Comparison of ENCODE assay signal across 28 cellular contexts in genomic region chr13:107753748-107754147, GRCh38.
"Had no signal": no experiment of that assay in that cellular context is flagged by ENCODE, and none has a peak within 500 bp of the region (broad histone marks: within the 10 kb centered on the region; RNA-seq: fewer than 3 reads in every experiment).

No MANE protein-coding gene starts in this region.

- H3K4me3 Mint-ChIP-seq: activated CD4-positive, alpha-beta memory T cell treated with anti-CD3 and anti-CD28 coated beads, Interleukin-2, amount 10 ng/mL, durations not matched to agents 7 days and 5 days; activated CD4-positive, alpha-beta T cell treated with anti-CD3 and anti-CD28 coated beads, Interleukin-2, amount 10 ng/mL, durations not matched to agents 7 days and 5 days; activated naive CD4-positive, alpha-beta T cell treated with anti-CD3 and anti-CD28 coated beads, Interleukin-2, amount 10 ng/mL, durations not matched to agents 7 days and 5 days; activated naive CD8-positive, alpha-beta T cell treated with anti-CD3 and anti-CD28 coated beads, Interleukin-2, amount 10 ng/mL, durations not matched to agents 7 days and 5 days; activated T-cell treated with anti-CD3 and anti-CD28 coated beads, Interleukin-2, amount 50 U/mL, for 24 hours; activated T-cell treated with anti-CD3 and anti-CD28 coated beads, Interleukin-2, amount 50 U/mL, for 72 hours; brain had no signal

- H3K36me3 ChIP-seq: ascending aorta, breast epithelium, cardiac muscle cell, colonic mucosa, esophagus muscularis mucosa, gastrocnemius medialis had no signal

- H3K4me3 ChIP-seq: ascending aorta, breast epithelium, cardiac muscle cell, colonic mucosa, esophagus muscularis mucosa, gastrocnemius medialis had no signal

- H3K27ac Mint-ChIP-seq: activated CD4-positive, alpha-beta memory T cell treated with anti-CD3 and anti-CD28 coated beads, Interleukin-2, amount 10 ng/mL, durations not matched to agents 7 days and 5 days; activated CD4-positive, alpha-beta T cell treated with anti-CD3 and anti-CD28 coated beads, Interleukin-2, amount 10 ng/mL, durations not matched to agents 7 days and 5 days; activated naive CD4-positive, alpha-beta T cell treated with anti-CD3 and anti-CD28 coated beads, Interleukin-2, amount 10 ng/mL, durations not matched to agents 7 days and 5 days; activated naive CD4-positive, alpha-beta T cell treated with anti-CD3 and anti-CD28 coated beads, Interleukin-2, amount 50 U/mL, for 72 hours; activated naive CD8-positive, alpha-beta T cell treated with anti-CD3 and anti-CD28 coated beads, Interleukin-2, amount 10 ng/mL, durations not matched to agents 7 days and 5 days; activated T-cell treated with anti-CD3 and anti-CD28 coated beads, Interleukin-2, amount 50 U/mL, for 24 hours; activated T-cell treated with anti-CD3 and anti-CD28 coated beads, Interleukin-2, amount 50 U/mL, for 72 hours; brain had no signal

- H3K27me3 ChIP-seq: ascending aorta, breast epithelium, cardiac muscle cell, colonic mucosa, esophagus muscularis mucosa, foreskin keratinocyte, gastrocnemius medialis had no signal

- H3K4me1 Mint-ChIP-seq: activated CD4-positive, alpha-beta memory T cell treated with anti-CD3 and anti-CD28 coated beads, Interleukin-2, amount 10 ng/mL, durations not matched to agents 7 days and 5 days; activated CD4-positive, alpha-beta T cell treated with anti-CD3 and anti-CD28 coated beads, Interleukin-2, amount 10 ng/mL, durations not matched to agents 7 days and 5 days; activated naive CD4-positive, alpha-beta T cell treated with anti-CD3 and anti-CD28 coated beads, Interleukin-2, amount 10 ng/mL, durations not matched to agents 7 days and 5 days; activated naive CD8-positive, alpha-beta T cell treated with anti-CD3 and anti-CD28 coated beads, Interleukin-2, amount 10 ng/mL, durations not matched to agents 7 days and 5 days had no signal

- H3K27ac ChIP-seq: ascending aorta, breast epithelium, cardiac muscle cell, colonic mucosa, esophagus muscularis mucosa, foreskin keratinocyte, gastrocnemius medialis had no signal

- H3K27me3 Mint-ChIP-seq: activated CD4-positive, alpha-beta memory T cell treated with anti-CD3 and anti-CD28 coated beads, Interleukin-2, amount 10 ng/mL, durations not matched to agents 7 days and 5 days; activated CD4-positive, alpha-beta T cell treated with anti-CD3 and anti-CD28 coated beads, Interleukin-2, amount 10 ng/mL, durations not matched to agents 7 days and 5 days; activated naive CD4-positive, alpha-beta T cell treated with anti-CD3 and anti-CD28 coated beads, Interleukin-2, amount 10 ng/mL, durations not matched to agents 7 days and 5 days; activated naive CD8-positive, alpha-beta T cell treated with anti-CD3 and anti-CD28 coated beads, Interleukin-2, amount 10 ng/mL, durations not matched to agents 7 days and 5 days; activated T-cell treated with anti-CD3 and anti-CD28 coated beads, Interleukin-2, amount 50 U/mL, for 24 hours had no signal

- H3K36me3 Mint-ChIP-seq: activated naive CD4-positive, alpha-beta T cell treated with anti-CD3 and anti-CD28 coated beads, Interleukin-2, amount 10 ng/mL, durations not matched to agents 7 days and 5 days; activated naive CD4-positive, alpha-beta T cell treated with anti-CD3 and anti-CD28 coated beads, Interleukin-2, amount 50 U/mL, for 72 hours; activated naive CD8-positive, alpha-beta T cell treated with anti-CD3 and anti-CD28 coated beads, Interleukin-2, amount 10 ng/mL, durations not matched to agents 7 days and 5 days; brain had no signal

- H3K4me1 ChIP-seq: ascending aorta, breast epithelium, colonic mucosa, esophagus muscularis mucosa, foreskin keratinocyte, gastrocnemius medialis had no signal

- H3K9me3 ChIP-seq: ascending aorta, breast epithelium, colonic mucosa, esophagus muscularis mucosa, gastrocnemius medialis had no signal

- ATAC-seq: activated naive CD4-positive, alpha-beta T cell treated with anti-CD3 and anti-CD28 coated beads, Interleukin-2, amount 50 U/mL, for 72 hours; activated T-cell treated with anti-CD3 and anti-CD28 coated beads, Interleukin-2, amount 50 U/mL, for 72 hours; foreskin keratinocyte; gastrocnemius medialis had no signal

- H3K9me3 Mint-ChIP-seq: activated CD4-positive, alpha-beta T cell treated with anti-CD3 and anti-CD28 coated beads, Interleukin-2, amount 10 ng/mL, durations not matched to agents 7 days and 5 days; activated naive CD4-positive, alpha-beta T cell treated with anti-CD3 and anti-CD28 coated beads, Interleukin-2, amount 10 ng/mL, durations not matched to agents 7 days and 5 days; activated naive CD8-positive, alpha-beta T cell treated with anti-CD3 and anti-CD28 coated beads, Interleukin-2, amount 10 ng/mL, durations not matched to agents 7 days and 5 days; activated T-cell treated with anti-CD3 and anti-CD28 coated beads, Interleukin-2, amount 50 U/mL, for 24 hours; brain had no signal

- DNase-seq: activated CD4-positive, alpha-beta memory T cell treated with anti-CD3 and anti-CD28 coated beads, Interleukin-2, amount 10 ng/mL, durations not matched to agents 7 days and 5 days; activated CD4-positive, alpha-beta T cell treated with anti-CD3 and anti-CD28 coated beads for 1 hour; activated CD4-positive, alpha-beta T cell treated with anti-CD3 and anti-CD28 coated beads for 4 hours; activated CD4-positive, alpha-beta T cell treated with anti-CD3 and anti-CD28 coated beads, Interleukin-2, amount 10 ng/mL, durations not matched to agents 7 days and 5 days; activated CD4-positive, alpha-beta T cell treated with anti-CD3 and anti-CD28 coated beads, Interleukin-2, amount 50 U/mL, for 4 hours; activated CD8-positive, alpha-beta memory T cell treated with anti-CD3 and anti-CD28 coated beads, Interleukin-2, amount 50 U/mL, for 48 hours; activated gamma-delta T cell; activated naive CD4-positive, alpha-beta T cell; activated naive CD4-positive, alpha-beta T cell treated with anti-CD3 and anti-CD28 coated beads, Interleukin-2, amount 10 ng/mL, durations not matched to agents 7 days and 5 days; activated naive CD8-positive, alpha-beta T cell treated with anti-CD3 and anti-CD28 coated beads, Interleukin-2, amount 10 ng/mL, durations not matched to agents 7 days and 5 days; activated T-cell treated with anti-CD3 and anti-CD28 coated beads for 4 hours; activated T-cell treated with anti-CD3 and anti-CD28 coated beads, Interleukin-2, amount 50 U/mL, for 24 hours; activated T-cell treated with anti-CD3 and anti-CD28 coated beads, Interleukin-2, amount 50 U/mL, for 72 hours; central memory CD4-positive, alpha-beta T cell; cerebellar nuclear complex; colonic mucosa; effector CD8-positive, alpha-beta T cell; erythroblast; foreskin keratinocyte; gastrocnemius medialis; head of caudate nucleus; T-helper 2 cell had no signal
